Comparison of ENCODE assay signal across 16 cellular contexts in the genomic region with DNA sequence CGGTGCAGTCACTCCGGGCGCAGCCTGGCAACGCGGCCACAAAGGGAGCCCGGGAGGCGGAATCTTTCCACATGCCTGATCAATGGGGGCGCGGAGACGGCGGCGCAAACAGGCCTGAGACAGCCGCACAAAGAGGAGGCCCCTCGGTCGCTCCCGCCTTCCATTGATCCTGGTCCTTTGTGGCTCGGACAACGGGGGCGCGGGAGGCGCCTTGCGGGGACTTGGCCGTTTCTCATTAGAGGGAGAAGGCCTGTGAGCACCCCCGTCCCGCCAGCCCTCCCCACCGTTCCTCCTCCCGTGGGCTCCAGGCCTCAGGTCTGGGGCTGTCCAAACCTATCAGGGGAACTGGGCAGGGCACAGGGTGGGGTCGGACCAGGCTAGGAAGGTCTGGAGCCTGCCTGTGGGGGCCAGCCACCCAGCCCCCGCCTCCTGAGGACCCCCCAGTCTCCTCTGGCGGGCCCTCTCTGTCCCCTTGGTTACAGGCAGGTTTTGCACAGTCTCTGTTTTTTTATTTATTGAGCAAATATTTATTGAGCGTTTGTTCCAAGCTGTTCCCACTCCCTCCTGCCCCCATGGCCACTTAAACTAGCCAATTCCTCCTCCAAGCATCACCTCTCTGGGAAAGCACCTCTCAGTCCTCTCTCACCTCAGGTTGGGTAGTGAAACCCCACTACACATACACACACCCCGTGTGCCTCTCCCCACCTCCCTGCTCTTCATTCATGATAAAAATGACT. TPM values are rescaled to one million over a fixed set of nuclear protein-coding genes. Genes with fewer than 3 reads are reported as not detected.
DNase-seq lines count a peak whose midpoint lies in the region; TF ChIP-seq lines count a peak whose summit lies in the region.
"Had no signal": no experiment of that assay in that cellular context is flagged by ENCODE, and none has a peak within 500 bp of the region (broad histone marks: within the 10 kb centered on the region; RNA-seq: fewer than 3 reads in every experiment).

No MANE protein-coding gene starts in this region.

- H3K27ac ChIP-seq in BLaER1 (peak overlapping the region; percentile 76; the same call in 1 of the 2 replicates), dorsolateral prefrontal cortex (no peak overlapping the region)
- H3K27ac ChIP-seq: colonic mucosa, heart left ventricle, thyroid gland had no signal

- intact Hi-C loops in dorsolateral prefrontal cortex (cut with DNase I) = no loop called here

- H3K9me3 ChIP-seq in BLaER1 (no peaks in the 10 kb centered on the region), BE2C (no peaks in the 10 kb centered on the region)
- H3K9me3 ChIP-seq: colonic mucosa, heart left ventricle, thyroid gland had no signal

- DNase-seq in NCI-H2029 treated with DMSO at 0.1 percent for 48 hours (lab: John Stamatoyannopoulos, UW) (peak; percentile 22), dorsolateral prefrontal cortex (peak in 7 of 10 donors; percentile 20 to 54 (median 41)), midbrain (lab: John Stamatoyannopoulos, UW) (peak; percentile 29), foreskin fibroblast (no peak), occipital lobe (lab: John Stamatoyannopoulos, UW) (no peak), BE2C (no peak)
- DNase-seq in activated CD8-positive, alpha-beta memory T cell treated with anti-CD3 and anti-CD28 coated beads for 24 hours = no peak
- DNase-seq: activated CD4-positive, alpha-beta memory T cell treated with anti-CD3 and anti-CD28 coated beads for 36 hours; activated T-cell treated with anti-CD3 and anti-CD28 coated beads, Interleukin-2, amount 50 U/mL, for 72 hours; colonic mucosa; heart left ventricle; NK-92 treated with Interleukin-12 subunit alpha and Interleukin-12 subunit beta, amount 100 ng/mL, for 24 hours; SHP77 treated with DMSO at 0.1 percent for 48 hours had no signal

- H3K36me3 ChIP-seq in BLaER1 (no peaks in the 10 kb centered on the region), BE2C (no peaks in the 10 kb centered on the region)
- H3K36me3 ChIP-seq: colonic mucosa, heart left ventricle, thyroid gland had no signal

- H3K4me2 ChIP-seq in BLaER1 = peak overlapping the region; percentile 65

- H3K27me3 ChIP-seq in BLaER1 = no peaks in the 10 kb centered on the region
- H3K27me3 ChIP-seq in dorsolateral prefrontal cortex = peaks cover 0 to 39% (median 12%) of the 10 kb centered on the region in 45 donors
- H3K27me3 ChIP-seq in BE2C = no peaks in the 10 kb centered on the region
- H3K27me3 ChIP-seq: colonic mucosa, thyroid gland had no signal

- no peak overlapping the region for H3K4me3 ChIP-seq in BLaER1
- H3K4me3 ChIP-seq in dorsolateral prefrontal cortex = peak overlapping the region in 14 of 59 donors; percentile 2 to 44 (median 18)
- H3K4me3 ChIP-seq in foreskin fibroblast (ENCODE audit: low read depth in 1 of 2, low read length in 2 of 2) = no peak overlapping the region
- no peak overlapping the region for H3K4me3 ChIP-seq in BE2C (ENCODE audit: low read depth, low read length)
- H3K4me3 ChIP-seq: colonic mucosa, heart left ventricle, thyroid gland had no signal

- H3K9ac ChIP-seq in BLaER1 = peak overlapping the region; percentile 72

- no peaks in the 10 kb centered on the region for H4K20me1 ChIP-seq in BLaER1

- TF ChIP-seq CTCF in dorsolateral prefrontal cortex (IDR thresholded peaks at IDR 0.05 in 54 of 56, conservative IDR thresholded peaks at IDR 0.05 in 2 of 56; ENCODE audit: low read depth in 1 of 56, partially characterized antibody in 56 of 56) (no peak), foreskin fibroblast (IDR thresholded peaks at IDR 0.05; ENCODE audit: low read depth, low read length) (no peak), BE2C (IDR thresholded peaks at IDR 0.05; ENCODE audit: low read depth, low read length) (no peak)

- H3K4me1 ChIP-seq in BLaER1 = peaks cover 21% of the 10 kb centered on the region
- no peaks in the 10 kb centered on the region for H3K4me1 ChIP-seq in BE2C
- H3K4me1 ChIP-seq: colonic mucosa, heart left ventricle, thyroid gland had no signal

RNA-seq across cellular contexts. Expression of gene MSI1, which starts 29.0 kb away (rescaled TPM):
- 10 to 100 TPM in 111 of 120 experiments, 1 to 10 TPM in 9; 4.5 to 44.7 (median 15.4) TPM for total RNA-seq in dorsolateral prefrontal cortex
- total RNA-seq in occipital lobe = 7.5 TPM
- polyA plus RNA-seq in BE2C (2012; ENCODE audit: insufficient read depth, insufficient read length, low read depth) = 8.4 TPM
- polyA plus RNA-seq: AG04450 had no signal

RNA-seq across cellular contexts. Expression of gene COX6A1, which starts 39.9 kb away (rescaled TPM):
- total RNA-seq in dorsolateral prefrontal cortex (100 to 1,000 TPM; 341 to 794 (median 594) TPM), occipital lobe (367 TPM)
- polyA plus RNA-seq in BE2C (2012; ENCODE audit: insufficient read depth, insufficient read length, low read depth) = 2,740 TPM

RNA-seq across cellular contexts. Expression of gene TRIAP1, which starts 48.2 kb away (rescaled TPM):
- total RNA-seq in dorsolateral prefrontal cortex = 10 to 100 TPM in 80 of 120 experiments, 1 to 10 TPM in 40; 5.4 to 16.5 (median 11.1) TPM
- 10.0 TPM for total RNA-seq in occipital lobe
- polyA plus RNA-seq in BE2C (2012; ENCODE audit: insufficient read depth, insufficient read length, low read depth) = 73.5 TPM

RNA-seq across cellular contexts. Expression of gene GATC, which starts 48.2 kb away (rescaled TPM):
- total RNA-seq in dorsolateral prefrontal cortex (10 to 100 TPM; 18.3 to 41.4 (median 28.7) TPM), occipital lobe (27.6 TPM)
- polyA plus RNA-seq in BE2C (2012; ENCODE audit: insufficient read depth, insufficient read length, low read depth) = 28.9 TPM

Comparison
In these comparisons a context has a peak if more than half of its experiments do, and no peak if none do; other contexts are left out.
1. DNase-seq: peak in NCI-H2029 treated with DMSO at 0.1 percent for 48 hours (single experiment), dorsolateral prefrontal cortex (7 of 10) and midbrain (single experiment); none in foreskin fibroblast (0 of 2), occipital lobe (single experiment), activated CD8-positive, alpha-beta memory T cell treated with anti-CD3 and anti-CD28 coated beads for 24 hours (single experiment) and BE2C (single experiment).